In the genomic region with DNA sequence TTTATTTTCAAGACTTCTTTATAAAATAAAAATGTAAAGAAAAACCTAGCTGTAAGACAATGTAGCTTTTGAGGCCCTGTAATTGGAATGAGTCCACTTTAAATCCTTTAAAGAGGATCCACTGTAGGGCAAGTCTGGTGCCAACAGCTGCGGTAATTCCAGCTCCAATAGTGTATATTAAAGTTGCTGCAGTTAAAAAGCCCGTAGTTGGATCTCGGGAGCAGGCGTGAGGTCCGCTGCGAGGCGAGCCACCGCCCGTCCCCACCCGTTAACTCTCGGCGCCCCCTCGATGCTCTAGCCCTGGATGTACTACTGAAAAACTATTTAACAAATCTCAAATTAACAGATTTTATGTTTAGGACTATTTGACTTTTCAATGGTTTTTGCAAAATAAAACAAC, we compare ENCODE assay signal across 34 cellular contexts.
"Had no signal": no experiment of that assay in that cellular context is flagged by ENCODE, and none has a peak within 500 bp of the region (broad histone marks: within the 10 kb centered on the region; RNA-seq: fewer than 3 reads in every experiment).

No MANE protein-coding gene starts in this region.

- H3K4me3 Mint-ChIP-seq: activated naive CD4-positive, alpha-beta T cell treated with anti-CD3 and anti-CD28 coated beads for 36 hours; activated naive CD8-positive, alpha-beta T cell treated with anti-CD3 and anti-CD28 coated beads for 36 hours; activated T-helper 1 cell treated with anti-CD3 and anti-CD28 coated beads, Interleukin-12 subunit alpha, Interleukin-12 subunit beta, Interleukin-2, Interleukin-4 antibody, amounts not matched to agents 30 ng/mL and 10 ng/mL and 1 ng/mL, durations not matched to agents 14 hours and 24 hours and 36 hours; mesothelial cell of epicardium; natural killer cell treated with Interleukin-12 subunit alpha and Interleukin-12 subunit beta and Interleukin-15 and Interleukin-18, amount 100 ng/mL, for 72 hours; stimulated activated naive B cell treated with anti-CD40 and anti-IgM and Interleukin-4, amounts not matched to agents 10 μg/mL and 1 μg/mL and 100 μg/mL, for 72 hours had no signal

- H3K27me3 Mint-ChIP-seq: activated naive CD8-positive, alpha-beta T cell treated with anti-CD3 and anti-CD28 coated beads for 36 hours; natural killer cell treated with Interleukin-12 subunit alpha and Interleukin-12 subunit beta and Interleukin-15 and Interleukin-18, amount 100 ng/mL, for 72 hours; stimulated activated naive B cell treated with anti-CD40 and anti-IgM and Interleukin-4, amounts not matched to agents 10 μg/mL and 1 μg/mL and 100 μg/mL, for 72 hours had no signal

- ATAC-seq: body of pancreas; gastroesophageal sphincter; natural killer cell treated with Interleukin-12 subunit alpha and Interleukin-12 subunit beta and Interleukin-15 and Interleukin-18, amount 100 ng/mL, for 72 hours; stimulated activated naive B cell treated with anti-CD40 and anti-IgM and Interleukin-4, amounts not matched to agents 10 μg/mL and 1 μg/mL and 100 μg/mL, for 72 hours had no signal

- H3K9me3 Mint-ChIP-seq: activated naive CD4-positive, alpha-beta T cell treated with anti-CD3 and anti-CD28 coated beads for 36 hours; activated naive CD8-positive, alpha-beta T cell treated with anti-CD3 and anti-CD28 coated beads for 36 hours; activated T-helper 1 cell treated with anti-CD3 and anti-CD28 coated beads, Interleukin-12 subunit alpha, Interleukin-12 subunit beta, Interleukin-2, Interleukin-4 antibody, amounts not matched to agents 30 ng/mL and 10 ng/mL and 1 ng/mL, durations not matched to agents 14 hours and 24 hours and 36 hours had no signal

- H3K4me1 Mint-ChIP-seq: activated naive CD8-positive, alpha-beta T cell treated with anti-CD3 and anti-CD28 coated beads for 36 hours; stimulated activated naive B cell treated with anti-CD40 and anti-IgM and Interleukin-4, amounts not matched to agents 10 μg/mL and 1 μg/mL and 100 μg/mL, for 72 hours had no signal

- H3K27ac ChIP-seq: adrenal gland, body of pancreas, cardiac muscle cell, colonic mucosa, gastroesophageal sphincter, hepatocyte, left ventricle myocardium inferior, prostate gland, sigmoid colon, stomach, thyroid gland, upper lobe of left lung, vagina, VCaP had no signal

- H3K4me3 ChIP-seq: adrenal gland, body of pancreas, cardiac muscle cell, colonic mucosa, gastroesophageal sphincter, hepatocyte, left ventricle myocardium inferior, lung, prostate gland, sigmoid colon, stomach, thyroid gland, upper lobe of left lung, vagina had no signal

- H3K9me3 ChIP-seq: adrenal gland, body of pancreas, colonic mucosa, gastroesophageal sphincter, left ventricle myocardium inferior, prostate gland, sigmoid colon, stomach, thyroid gland, upper lobe of left lung, vagina had no signal

- DNase-seq: activated CD4-positive, alpha-beta T cell treated with anti-CD3 and anti-CD28 coated beads for 4 hours; activated CD4-positive, alpha-beta T cell treated with anti-CD3 and anti-CD28 coated beads, Interleukin-2, amount 50 U/mL, for 4 hours; activated CD8-positive, alpha-beta memory T cell treated with anti-CD3 and anti-CD28 coated beads, Interleukin-2, amount 50 U/mL, for 4 hours; activated effector memory CD4-positive, alpha-beta T cell treated with anti-CD3 and anti-CD28 coated beads, Interleukin-2, amount 50 U/mL, for 16 hours; activated naive CD4-positive, alpha-beta T cell treated with anti-CD3 and anti-CD28 coated beads for 36 hours; activated naive CD8-positive, alpha-beta T cell treated with anti-CD3 and anti-CD28 coated beads for 36 hours; activated T-cell treated with anti-CD3 and anti-CD28 coated beads, Interleukin-2, amount 50 U/mL, for 1 hour; adrenal gland; aorta; body of pancreas; cerebellar nuclear complex; colonic mucosa; effector CD8-positive, alpha-beta T cell; islet precursor cell; left ventricle myocardium inferior; retina; sigmoid colon; stimulated activated CD4-positive, alpha-beta T cell treated with anti-CD3 and anti-CD28 coated beads, Interleukin-15, amount 100 ng/mL, for 24 hours; stimulated activated CD4-positive, alpha-beta T cell treated with anti-CD3 and anti-CD28 coated beads, Interleukin-2, amount 100 ng/mL, for 24 hours; stimulated activated naive B cell treated with anti-CD40 and anti-IgM and Interleukin-4, amounts not matched to agents 10 μg/mL and 1 μg/mL and 100 μg/mL, for 72 hours; stomach; T-helper 9 cell; thyroid gland had no signal

- H3K36me3 ChIP-seq: adrenal gland, cardiac muscle cell, colonic mucosa, gastroesophageal sphincter, left ventricle myocardium inferior, prostate gland, sigmoid colon, stomach, thyroid gland, upper lobe of left lung, vagina had no signal

- H3K27ac Mint-ChIP-seq: activated naive CD4-positive, alpha-beta T cell treated with anti-CD3 and anti-CD28 coated beads for 36 hours; activated naive CD8-positive, alpha-beta T cell treated with anti-CD3 and anti-CD28 coated beads for 36 hours; activated T-helper 1 cell treated with anti-CD3 and anti-CD28 coated beads, Interleukin-12 subunit alpha, Interleukin-12 subunit beta, Interleukin-2, Interleukin-4 antibody, amounts not matched to agents 30 ng/mL and 10 ng/mL and 1 ng/mL, durations not matched to agents 14 hours and 24 hours and 36 hours; mesothelial cell of epicardium; natural killer cell treated with Interleukin-12 subunit alpha and Interleukin-12 subunit beta and Interleukin-15 and Interleukin-18, amount 100 ng/mL, for 72 hours; stimulated activated naive B cell treated with anti-CD40 and anti-IgM and Interleukin-4, amounts not matched to agents 10 μg/mL and 1 μg/mL and 100 μg/mL, for 72 hours had no signal

- H3K36me3 Mint-ChIP-seq: activated naive CD8-positive, alpha-beta T cell treated with anti-CD3 and anti-CD28 coated beads for 36 hours; mesothelial cell of epicardium; natural killer cell treated with Interleukin-12 subunit alpha and Interleukin-12 subunit beta and Interleukin-15 and Interleukin-18, amount 100 ng/mL, for 72 hours; stimulated activated naive B cell treated with anti-CD40 and anti-IgM and Interleukin-4, amounts not matched to agents 10 μg/mL and 1 μg/mL and 100 μg/mL, for 72 hours had no signal

- H3K4me1 ChIP-seq: adrenal gland, body of pancreas, colonic mucosa, gastroesophageal sphincter, left ventricle myocardium inferior, prostate gland, stomach, thyroid gland, upper lobe of left lung, vagina had no signal

- H3K27me3 ChIP-seq: adrenal gland, body of pancreas, cardiac muscle cell, colonic mucosa, gastroesophageal sphincter, hepatocyte, sigmoid colon, stomach, thyroid gland, upper lobe of left lung, vagina had no signal
